In genomic region chr19:1863638-1864479, GRCh38 we compare ENCODE assay signal across 8 cellular contexts. TPM values are rescaled to one million over a fixed set of nuclear protein-coding genes. Genes with fewer than 3 reads are reported as not detected.
DNase-seq lines count a peak whose midpoint lies in the region; ATAC-seq and TF ChIP-seq lines count a peak whose summit lies in the region.

No MANE protein-coding gene starts in this region.

- H3K36me3 ChIP-seq in GM23338 (ENCODE audit: insufficient read depth) (no peaks in the 10 kb centered on the region), neuron (ENCODE audit: insufficient read depth, low read length) (no peaks in the 10 kb centered on the region), stomach smooth muscle (ENCODE audit: control insufficient read depth in 2 of 2, insufficient read depth in 2 of 2, low read length in 2 of 2) (no peaks in the 10 kb centered on the region)

- H3K4me1 Mint-ChIP-seq in GM23338 = peaks cover 22% of the 10 kb centered on the region; the same call in 2 of the 3 replicates

- TF ChIP-seq CTCF in GM23338 (conservative IDR thresholded peaks at IDR 0.05; ENCODE audit: low read depth in 2 of 2) = no peak
- no peak for TF ChIP-seq CTCF in foreskin fibroblast (IDR thresholded peaks at IDR 0.05; ENCODE audit: low read depth, low read length)

- H3K9me3 ChIP-seq in neuron (ENCODE audit: low read length) (no peaks in the 10 kb centered on the region), stomach smooth muscle (ENCODE audit: control insufficient read depth in 2 of 2, low read length in 2 of 2) (no peaks in the 10 kb centered on the region)

- H3K27me3 ChIP-seq in GM23338 (ENCODE audit: insufficient read depth) = peaks cover 16% of the 10 kb centered on the region
- no peaks in the 10 kb centered on the region for H3K27me3 ChIP-seq in neuron (ENCODE audit: insufficient read depth, low read length)
- peaks cover 2 to 16% of the 10 kb centered on the region in 2 donors for H3K27me3 ChIP-seq in stomach smooth muscle (ENCODE audit: control insufficient read depth in 1 of 2, insufficient read depth in 2 of 2, low read length in 2 of 2)

- H3K4me2 ChIP-seq in GM23338 = peak overlapping the region; percentile 94

- peak overlapping the region; percentile 69; the same call in 1 of the 2 replicates for H2AFZ ChIP-seq in GM23338
- peak overlapping the region; percentile 96 for H2AFZ ChIP-seq in neuron (ENCODE audit: low read depth, low read length)

- peaks cover 37% of the 10 kb centered on the region for H3K79me2 ChIP-seq in GM23338 (replicated peaks; ENCODE audit: insufficient read depth)

- 0 out of 2 replicates have a peak overlapping the region, but pooled peaks have one; percentile 94 for H3K27ac Mint-ChIP-seq in GM23338

- ATAC-seq in GM23338 = peak; percentile 55

- no peaks in the 10 kb centered on the region for H3K9me2 ChIP-seq in GM23338 (ENCODE audit: insufficient read depth)

- H3K4me1 ChIP-seq in GM23338 (ENCODE audit: insufficient read depth) (peaks cover 35% of the 10 kb centered on the region), neuron (ENCODE audit: insufficient read depth, low read length) (peaks cover 39% of the 10 kb centered on the region), stomach smooth muscle (ENCODE audit: control insufficient read depth, insufficient read depth, low read length) (peaks cover 37% of the 10 kb centered on the region)

- H3K27ac ChIP-seq in GM23338 (ENCODE audit: low read depth) (peak overlapping the region; percentile 98), stomach smooth muscle (ENCODE audit: low read length) (peak overlapping the region; percentile 49)

- peaks cover 10% of the 10 kb centered on the region; the same call in 1 of the 2 replicates for H4K20me1 ChIP-seq in GM23338 (replicated peaks; ENCODE audit: insufficient read depth)

- H3K36me3 Mint-ChIP-seq in GM23338 (ENCODE audit: low read depth) = no peaks in the 10 kb centered on the region; the same call in 2 of the 3 replicates

- DNase-seq in Daoy (ENCODE audit: low read depth) (peak; percentile 98), GM23338 (ENCODE audit: low spot score) (peak; percentile 98), LHCN-M2 (ENCODE audit: low read depth) (peak; percentile 92), SHP77 treated with DMSO at 0.1 percent for 48 hours (lab: John Stamatoyannopoulos, UW) (peak; percentile 39), activated gamma-delta T cell (lab: John Stamatoyannopoulos, UW) (peak; percentile 92), foreskin fibroblast (peak; percentile 94 to 98)

- H3K4me3 ChIP-seq in GM23338 = peak overlapping the region; percentile 92
- peak overlapping the region; percentile 71 to 79 for H3K4me3 ChIP-seq in foreskin fibroblast (ENCODE audit: low read depth in 1 of 2, low read length in 2 of 2)
- peak overlapping the region; percentile 83 for H3K4me3 ChIP-seq in neuron (ENCODE audit: low read length)
- peak overlapping the region; percentile 50 to 78 for H3K4me3 ChIP-seq in stomach smooth muscle (ENCODE audit: low read length in 2 of 2)

- peak overlapping the region; percentile 36 to 74 for H3K9ac ChIP-seq in stomach smooth muscle (ENCODE audit: low read length in 2 of 2)

- H3F3A ChIP-seq in GM23338 (replicated peaks; ENCODE audit: low read depth) = 0 out of 2 replicates have a peak, but pooled peaks cover 6% of the 10 kb centered on the region

- peak overlapping the region; percentile 78 for H3K4me3 Mint-ChIP-seq in GM23338

- H3K27me3 Mint-ChIP-seq in GM23338 (ENCODE audit: insufficient read depth, low read depth, poor library complexity) = peaks cover 24% of the 10 kb centered on the region

- H3K9me3 Mint-ChIP-seq in GM23338 = no peaks in the 10 kb centered on the region

TF ChIP-seq in GM23338, 12 proteins besides CTCF, POLR2A, EP300 and RAD21:
- TF ChIP-seq, protein P1, sequence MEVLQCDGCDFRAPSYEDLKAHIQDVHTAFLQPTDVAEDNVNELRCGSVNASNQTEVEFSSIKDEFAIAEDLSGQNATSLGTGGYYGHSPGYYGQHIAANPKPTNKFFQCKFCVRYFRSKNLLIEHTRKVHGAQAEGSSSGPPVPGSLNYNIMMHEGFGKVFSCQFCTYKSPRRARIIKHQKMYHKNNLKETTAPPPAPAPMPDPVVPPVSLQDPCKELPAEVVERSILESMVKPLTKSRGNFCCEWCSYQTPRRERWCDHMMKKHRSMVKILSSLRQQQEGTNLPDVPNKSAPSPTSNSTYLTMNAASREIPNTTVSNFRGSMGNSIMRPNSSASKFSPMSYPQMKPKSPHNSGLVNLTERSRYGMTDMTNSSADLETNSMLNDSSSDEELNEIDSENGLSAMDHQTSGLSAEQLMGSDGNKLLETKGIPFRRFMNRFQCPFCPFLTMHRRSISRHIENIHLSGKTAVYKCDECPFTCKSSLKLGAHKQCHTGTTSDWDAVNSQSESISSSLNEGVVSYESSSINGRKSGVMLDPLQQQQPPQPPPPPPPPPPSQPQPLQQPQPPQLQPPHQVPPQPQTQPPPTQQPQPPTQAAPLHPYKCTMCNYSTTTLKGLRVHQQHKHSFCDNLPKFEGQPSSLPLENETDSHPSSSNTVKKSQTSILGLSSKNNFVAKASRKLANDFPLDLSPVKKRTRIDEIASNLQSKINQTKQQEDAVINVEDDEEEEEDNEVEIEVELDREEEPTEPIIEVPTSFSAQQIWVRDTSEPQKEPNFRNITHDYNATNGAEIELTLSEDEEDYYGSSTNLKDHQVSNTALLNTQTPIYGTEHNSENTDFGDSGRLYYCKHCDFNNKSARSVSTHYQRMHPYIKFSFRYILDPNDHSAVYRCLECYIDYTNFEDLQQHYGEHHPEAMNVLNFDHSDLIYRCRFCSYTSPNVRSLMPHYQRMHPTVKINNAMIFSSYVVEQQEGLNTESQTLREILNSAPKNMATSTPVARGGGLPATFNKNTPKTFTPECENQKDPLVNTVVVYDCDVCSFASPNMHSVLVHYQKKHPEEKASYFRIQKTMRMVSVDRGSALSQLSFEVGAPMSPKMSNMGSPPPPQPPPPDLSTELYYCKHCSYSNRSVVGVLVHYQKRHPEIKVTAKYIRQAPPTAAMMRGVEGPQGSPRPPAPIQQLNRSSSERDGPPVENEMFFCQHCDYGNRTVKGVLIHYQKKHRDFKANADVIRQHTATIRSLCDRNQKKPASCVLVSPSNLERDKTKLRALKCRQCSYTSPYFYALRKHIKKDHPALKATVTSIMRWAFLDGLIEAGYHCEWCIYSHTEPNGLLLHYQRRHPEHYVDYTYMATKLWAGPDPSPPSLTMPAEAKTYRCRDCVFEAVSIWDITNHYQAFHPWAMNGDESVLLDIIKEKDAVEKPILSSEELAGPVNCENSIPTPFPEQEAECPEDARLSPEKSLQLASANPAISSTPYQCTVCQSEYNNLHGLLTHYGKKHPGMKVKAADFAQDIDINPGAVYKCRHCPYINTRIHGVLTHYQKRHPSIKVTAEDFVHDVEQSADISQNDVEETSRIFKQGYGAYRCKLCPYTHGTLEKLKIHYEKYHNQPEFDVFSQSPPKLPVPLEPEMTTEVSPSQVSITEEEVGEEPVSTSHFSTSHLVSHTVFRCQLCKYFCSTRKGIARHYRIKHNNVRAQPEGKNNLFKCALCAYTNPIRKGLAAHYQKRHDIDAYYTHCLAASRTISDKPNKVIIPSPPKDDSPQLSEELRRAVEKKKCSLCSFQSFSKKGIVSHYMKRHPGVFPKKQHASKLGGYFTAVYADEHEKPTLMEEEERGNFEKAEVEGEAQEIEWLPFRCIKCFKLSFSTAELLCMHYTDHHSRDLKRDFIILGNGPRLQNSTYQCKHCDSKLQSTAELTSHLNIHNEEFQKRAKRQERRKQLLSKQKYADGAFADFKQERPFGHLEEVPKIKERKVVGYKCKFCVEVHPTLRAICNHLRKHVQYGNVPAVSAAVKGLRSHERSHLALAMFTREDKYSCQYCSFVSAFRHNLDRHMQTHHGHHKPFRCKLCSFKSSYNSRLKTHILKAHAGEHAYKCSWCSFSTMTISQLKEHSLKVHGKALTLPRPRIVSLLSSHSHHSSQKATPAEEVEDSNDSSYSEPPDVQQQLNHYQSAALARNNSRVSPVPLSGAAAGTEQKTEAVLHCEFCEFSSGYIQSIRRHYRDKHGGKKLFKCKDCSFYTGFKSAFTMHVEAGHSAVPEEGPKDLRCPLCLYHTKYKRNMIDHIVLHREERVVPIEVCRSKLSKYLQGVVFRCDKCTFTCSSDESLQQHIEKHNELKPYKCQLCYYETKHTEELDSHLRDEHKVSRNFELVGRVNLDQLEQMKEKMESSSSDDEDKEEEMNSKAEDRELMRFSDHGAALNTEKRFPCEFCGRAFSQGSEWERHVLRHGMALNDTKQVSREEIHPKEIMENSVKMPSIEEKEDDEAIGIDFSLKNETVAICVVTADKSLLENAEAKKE (CRISPR knock-in tag; IDR thresholded peaks at IDR 0.05) = no peak
- TF ChIP-seq POLR2AphosphoS5 (IDR thresholded peaks at IDR 0.05; ENCODE audit: low read depth) = peak; percentile 60

RNA-seq across cellular contexts. Expression of gene KLF16, which starts 0.5 kb away (rescaled TPM):
- total RNA-seq in Daoy (2014; rRNA removed; shearing (Covaris generic)) = 5.5 and 5.7 TPM in 2 replicates
- total RNA-seq in GM23338 (2014; rRNA removed; shearing (Covaris generic)) = 20.2 and 22.0 TPM in 2 replicates
- 8.9 and 12.3 TPM in 2 replicates for polyA plus RNA-seq in GM23338 (2016; fragmentation: Nextera tagmentation; extraction: Ambion mirVana)
- 9.4 and 13.6 TPM in 2 replicates for total RNA-seq in LHCN-M2 (2014; rRNA removed)
- polyA plus RNA-seq in LHCN-M2 (2012) = 19.1 TPM

RNA-seq across cellular contexts. Expression of gene REXO1, which starts 15.6 kb away (rescaled TPM):
- total RNA-seq in Daoy (2014; rRNA removed; shearing (Covaris generic)) = 8.1 and 11.3 TPM in 2 replicates
- total RNA-seq in GM23338 (2014; rRNA removed; shearing (Covaris generic)) = 28.4 and 90.1 TPM in 2 replicates
- 20.2 and 23.5 TPM in 2 replicates for polyA plus RNA-seq in GM23338 (2016; fragmentation: Nextera tagmentation; extraction: Ambion mirVana)
- total RNA-seq in LHCN-M2 (2014; rRNA removed) = 8.7 and 9.0 TPM in 2 replicates
- 15.1 TPM for polyA plus RNA-seq in LHCN-M2 (2012)

RNA-seq across cellular contexts. Expression of gene ABHD17A, which starts 21.4 kb away (rescaled TPM):
- total RNA-seq in Daoy (2014; rRNA removed; shearing (Covaris generic)) = 66.9 and 76.5 TPM in 2 replicates
- total RNA-seq in GM23338 (2014; rRNA removed; shearing (Covaris generic)) = 68.8 and 99.9 TPM in 2 replicates
- 34.2 and 37.1 TPM in 2 replicates for polyA plus RNA-seq in GM23338 (2016; fragmentation: Nextera tagmentation; extraction: Ambion mirVana)
- 118 and 132 TPM in 2 replicates for total RNA-seq in LHCN-M2 (2014; rRNA removed)
- polyA plus RNA-seq in LHCN-M2 (2012) = 57.7 TPM

RNA-seq across cellular contexts. Expression of gene ADAT3, which starts 41.3 kb away (rescaled TPM):
- 4.0 and 11.1 TPM in 2 replicates for total RNA-seq in Daoy (2014; rRNA removed; shearing (Covaris generic))
- 10.6 and 12.4 TPM in 2 replicates for total RNA-seq in GM23338 (2014; rRNA removed; shearing (Covaris generic))
- 7.8 and 7.9 TPM in 2 replicates for polyA plus RNA-seq in GM23338 (2016; fragmentation: Nextera tagmentation; extraction: Ambion mirVana)
- 6.0 and 7.6 TPM in 2 replicates for total RNA-seq in LHCN-M2 (2014; rRNA removed)
- 3.8 TPM for polyA plus RNA-seq in LHCN-M2 (2012)

RNA-seq across cellular contexts. Expression of gene SCAMP4, which starts 41.3 kb away (rescaled TPM):
- total RNA-seq in Daoy (2014; rRNA removed; shearing (Covaris generic)) = 51.6 and 65.8 TPM in 2 replicates
- 87.0 and 106 TPM in 2 replicates for total RNA-seq in GM23338 (2014; rRNA removed; shearing (Covaris generic))
- polyA plus RNA-seq in GM23338 (2016; fragmentation: Nextera tagmentation; extraction: Ambion mirVana) = 35.5 and 39.4 TPM in 2 replicates
- total RNA-seq in LHCN-M2 (2014; rRNA removed) = 105 and 147 TPM in 2 replicates
- polyA plus RNA-seq in LHCN-M2 (2012) = 43.5 TPM

Comparison
In these comparisons a context has a peak if more than half of its experiments do, and no peak if none do; other contexts are left out.
1. Peak in every context shown above with its lines: DNase-seq, ATAC-seq, H3K4me3 ChIP-seq and H3K27ac ChIP-seq.
2. DNase-seq: peak in every context shown above with its lines; median percentile 98 in Daoy; 98 in GM23338; 96 in foreskin fibroblast; 92 in LHCN-M2; 92 in activated gamma-delta T cell; 39 in SHP77 treated with DMSO at 0.1 percent for 48 hours.